22 cellular contexts compared by ENCODE assay signal in the genomic region with DNA sequence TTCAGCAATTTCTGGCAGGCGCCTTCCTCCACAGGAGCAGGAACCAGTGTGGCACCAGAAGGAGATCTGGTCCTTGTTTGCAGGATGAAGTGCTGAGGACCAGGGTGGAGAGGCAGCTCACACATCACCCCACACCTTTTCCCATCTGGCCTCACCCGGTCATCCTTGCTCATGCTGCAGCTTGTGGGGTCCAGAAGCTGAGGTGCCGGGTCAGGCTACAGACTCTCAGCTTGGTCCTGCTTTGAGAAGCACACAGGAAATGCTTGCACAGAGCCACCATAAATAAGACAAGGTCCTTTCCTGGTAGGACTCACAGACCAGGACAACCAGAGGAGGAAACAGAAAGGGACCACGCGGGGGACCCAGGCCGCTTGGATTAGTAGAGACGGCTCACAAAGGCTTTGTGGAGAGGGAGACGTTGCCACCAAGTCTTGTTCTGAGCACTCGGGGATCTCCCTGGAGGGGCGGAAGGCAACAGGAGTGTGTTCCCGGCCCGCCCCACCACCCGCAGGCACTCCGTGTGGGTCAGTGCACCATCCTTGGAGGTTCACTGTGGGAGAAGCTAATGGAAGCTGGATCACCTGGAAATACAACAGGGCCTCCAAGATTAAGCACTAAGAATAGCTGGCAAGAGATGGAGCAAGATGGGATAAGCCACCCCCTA. TPM values are rescaled to one million over a fixed set of nuclear protein-coding genes. Genes with fewer than 3 reads are reported as not detected.
"Had no signal": no experiment of that assay in that cellular context is flagged by ENCODE, and none has a peak within 500 bp of the region (broad histone marks: within the 10 kb centered on the region; RNA-seq: fewer than 3 reads in every experiment).

No MANE protein-coding gene starts in this region.

- H3K36me3 Mint-ChIP-seq: IgD-negative memory B cell had no signal

- H3K27ac ChIP-seq: HL-60, KMS-11 had no signal

- ATAC-seq: K562 had no signal

- H3K4me3 ChIP-seq: K562 had no signal

- H3K27ac Mint-ChIP-seq: IgD-negative memory B cell had no signal

- DNase-seq: Kasumi-1, MM.1S, NCI-H1092 treated with DMSO at 0.1 percent for 48 hours, NCI-H1436, NCI-H187, NCI-H2029, NCI-H2081 treated with DMSO at 0.1 percent for 48 hours, NCI-H2171, NCI-H226, NCI-H446, NCI-H510A, NCI-H524 treated with DMSO at 0.1 percent for 48 hours, NCI-H69, NCI-H774, RPMI8226, SHP77, SK-N-SH had no signal

- H3K9me3 ChIP-seq: SK-N-SH had no signal

- H3K4me1 Mint-ChIP-seq: IgD-negative memory B cell had no signal

RNA-seq across cellular contexts. Expression of a gene that starts 29.6 kb away (rescaled TPM):
- total RNA-seq: M059J had no signal
